Comparison of ENCODE assay signal across 13 cellular contexts in the genomic region with DNA sequence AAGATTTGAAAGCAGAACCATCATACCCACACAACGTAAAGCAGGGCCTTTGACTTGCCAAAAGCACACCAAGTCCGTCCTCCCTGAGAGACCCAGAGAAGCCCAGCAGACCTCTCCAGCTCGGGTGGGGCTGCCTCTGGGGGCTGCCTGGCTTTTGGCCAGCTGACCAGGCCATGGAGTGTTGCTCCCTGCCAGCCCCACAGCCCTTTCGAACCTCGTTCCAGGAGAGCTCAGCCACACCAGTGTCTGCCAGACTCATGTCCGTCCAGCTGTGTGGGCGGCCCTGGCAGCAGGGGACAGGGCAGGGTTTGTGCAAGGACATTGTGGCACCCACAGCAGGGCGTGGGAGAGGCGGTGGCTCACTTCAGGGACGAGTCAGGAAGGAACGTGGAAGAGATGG.
DNase-seq lines count a peak whose midpoint lies in the region; ATAC-seq and TF ChIP-seq lines count a peak whose summit lies in the region.
"Had no signal": no experiment of that assay in that cellular context is flagged by ENCODE, and none has a peak within 500 bp of the region (broad histone marks: within the 10 kb centered on the region; RNA-seq: fewer than 3 reads in every experiment).

No MANE protein-coding gene starts in this region.

- H3K4me1 ChIP-seq in mucosa of rectum (ENCODE audit: control insufficient read depth in 2 of 2, insufficient read depth in 2 of 2, low read length in 2 of 2) (peaks cover 14 to 18% of the 10 kb centered on the region in 2 donors), MM.1S (ENCODE audit: low read length) (0 out of 2 replicates have a peak, but pooled peaks cover 4% of the 10 kb centered on the region)

- H4K20me1 ChIP-seq in MM.1S (ENCODE audit: insufficient read depth, low read length): no peaks in the 10 kb centered on the region

- H3K27me3 ChIP-seq in mucosa of rectum (ENCODE audit: control insufficient read depth in 2 of 2, insufficient read depth in 2 of 2, low read length in 2 of 2) (no peaks in the 10 kb centered on the region), MM.1S (replicated peaks; ENCODE audit: insufficient read depth, low read length) (no peaks in the 10 kb centered on the region)

- H3K9me2 ChIP-seq in MM.1S (replicated peaks; ENCODE audit: insufficient read depth, low read length): no peaks in the 10 kb centered on the region

- H3K27ac ChIP-seq in RWPE1: peak overlapping the region; percentile 84
- peak overlapping the region; percentile 6 to 56 for H3K27ac ChIP-seq in mucosa of rectum (ENCODE audit: low read depth in 2 of 2, low read length in 2 of 2)
- peak overlapping the region; percentile 51 for H3K27ac ChIP-seq in substantia nigra (ENCODE audit: low read depth, low read length, poor library complexity, severe bottlenecking)
- H3K27ac ChIP-seq in MM.1S (ENCODE audit: low read length): no peak overlapping the region

- H3K9me3 ChIP-seq in mucosa of rectum (ENCODE audit: control insufficient read depth in 2 of 2, low read length in 2 of 2): no peaks in the 10 kb centered on the region
- no peaks in the 10 kb centered on the region for H3K9me3 ChIP-seq in MM.1S (replicated peaks; ENCODE audit: insufficient read depth, low read length)

- H3K9ac ChIP-seq in mucosa of rectum (ENCODE audit: low read depth in 1 of 2, low read length in 2 of 2) (no peak overlapping the region), MM.1S (ENCODE audit: low read length) (no peak overlapping the region)

- H3K4me2 ChIP-seq in MM.1S (ENCODE audit: low read depth, low read length): no peak overlapping the region

- DNase-seq in RWPE1 (ENCODE audit: low spot score) (no peak), head of caudate nucleus (peak in 23 of 42 donors; percentile 28 to 77 (median 53)), substantia nigra (lab: John Stamatoyannopoulos, UW) (peak in 28 of 49 donors; percentile 11 to 71 (median 42)), MM.1S (no peak)
- DNase-seq in activated CD4-positive, CD25-positive, alpha-beta regulatory T cell (lab: John Stamatoyannopoulos, UW): no peak
- DNase-seq: CD8-positive, alpha-beta memory T cell; cerebellar nuclear complex; SHP77; stimulated activated CD4-positive, alpha-beta T cell treated with anti-CD3 and anti-CD28 coated beads, Interleukin-2, amount 100 ng/mL, for 24 hours had no signal

- H3F3A ChIP-seq in MM.1S (ENCODE audit: insufficient read depth, low read length): no peaks in the 10 kb centered on the region

- CTCF ChIA-PET in RWPE1 (lab: Yijun Ruan, JAX): interaction anchor here (1.2 kb wide), 2 partner anchors 17 to 138 kb away, joined by 4 to 7 read pairs; no protein-coding TSS in a partner anchor

- no peak for TF ChIP-seq CTCF in RWPE1 (conservative IDR thresholded peaks at IDR 0.05; ENCODE audit: low read depth)
- no peak for TF ChIP-seq CTCF in MM.1S (IDR thresholded peaks at IDR 0.05; ENCODE audit: low read length)

- H3K79me2 ChIP-seq in MM.1S (ENCODE audit: low read length): no peaks in the 10 kb centered on the region

- H2AFZ ChIP-seq in MM.1S (ENCODE audit: low read length): no peak overlapping the region

- H3K36me3 ChIP-seq in mucosa of rectum (ENCODE audit: control insufficient read depth in 2 of 2, insufficient read depth in 2 of 2, low read length in 2 of 2) (no peaks in the 10 kb centered on the region), MM.1S (replicated peaks; ENCODE audit: insufficient read depth, low read length) (no peaks in the 10 kb centered on the region)

- ATAC-seq in GM21447 (IDR thresholded peaks at IDR 0.05; ENCODE audit: unreplicated experiment) (no peak), HG03095 (IDR thresholded peaks at IDR 0.05; ENCODE audit: unreplicated experiment) (no peak)
- ATAC-seq: activated T-helper 17 cell treated with anti-CD3 and anti-CD28 coated beads, Interleukin-2, amount 50 U/mL, for 72 hours had no signal

- intact Hi-C loops in head of caudate nucleus (cut with DNase I): loop anchor here (5.0 kb wide), 1 partner anchor 134 kb away; no protein-coding TSS in a partner anchor

- no peak overlapping the region for H3K4me3 ChIP-seq in mucosa of rectum (ENCODE audit: low read length in 2 of 2)
- H3K4me3 ChIP-seq in MM.1S (ENCODE audit: low read length): no peak overlapping the region

- POLR2A ChIA-PET in RWPE1 (lab: Yijun Ruan, JAX; ENCODE audit: low non-redundant PET): no interaction called here

Comparison
In these comparisons a context has a peak if more than half of its experiments do, and no peak if none do; other contexts are left out.
1. DNase-seq: peak in head of caudate nucleus (23 of 42) and substantia nigra (28 of 49); none in RWPE1 (single experiment), activated CD4-positive, CD25-positive, alpha-beta regulatory T cell (0 of 4) and MM.1S (single experiment).